1 cellular context compared by ENCODE assay signal in genomic region chr7:26190417-26190869, GRCh38.
TF ChIP-seq lines count a peak whose summit lies in the region.

No MANE protein-coding gene starts in this region.

TF ChIP-seq in GM12878, 131 proteins besides CTCF, POLR2A, EP300 and RAD21:
- TF ChIP-seq NFYA (IDR thresholded peaks at IDR 0.05; ENCODE audit: borderline replicate concordance, low read depth, low read length) (no peak), ZBTB4 (CRISPR knock-in tag; IDR thresholded peaks at IDR 0.05) (peak; percentile 44; the same call in 1 of the 2 replicates), POU2F2 (IDR thresholded peaks at IDR 0.05; ENCODE audit: borderline replicate concordance, low read depth, low read length) (peak; percentile 43; the same call in 2 of the 3 replicates), EED (IDR thresholded peaks at IDR 0.05; ENCODE audit: low read depth) (no peak), PRDM15 (CRISPR knock-in tag; IDR thresholded peaks at IDR 0.05) (0 out of 2 replicates have a peak, but pooled peaks have one; percentile 8), BRCA1 (IDR thresholded peaks at IDR 0.05; ENCODE audit: low read depth, low read length) (no peak), FOXK2 (IDR thresholded peaks at IDR 0.05) (no peak), NKRF (conservative IDR thresholded peaks at IDR 0.05) (no peak), CEBPB (IDR thresholded peaks at IDR 0.05; ENCODE audit: borderline replicate concordance in 1 of 2, low read depth in 2 of 2, low read length in 2 of 2) (no peak), E2F4 (IDR thresholded peaks at IDR 0.05; ENCODE audit: low read depth, low read length) (no peak), POLR2AphosphoS5 (IDR thresholded peaks at IDR 0.05; ENCODE audit: low read length) (peak; percentile 71), ZNF687 (IDR thresholded peaks at IDR 0.05) (0 out of 2 replicates have a peak, but pooled peaks have one; percentile 20), BACH1 (IDR thresholded peaks at IDR 0.05; ENCODE audit: borderline replicate concordance) (peak; percentile 64), KLF5 (IDR thresholded peaks at IDR 0.05; ENCODE audit: partially characterized antibody) (peak; percentile 13), ZBTB40 (IDR thresholded peaks at IDR 0.05; ENCODE audit: borderline replicate concordance) (no peak)
